Comparison of ENCODE assay signal across 8 cellular contexts in genomic region chr12:113359939-113360748, GRCh38. TPM values are rescaled to one million over a fixed set of nuclear protein-coding genes. Genes with fewer than 3 reads are reported as not detected.
A peak's percentile ranks its signal among the peaks of the same experiment; 100 is the strongest.
DNase-seq lines count a peak whose midpoint lies in the region; ATAC-seq and TF ChIP-seq lines count a peak whose summit lies in the region.

No MANE protein-coding gene starts in this region.

- ATAC-seq in naive thymus-derived CD8-positive, alpha-beta T cell = no peak
- no peak for ATAC-seq in GM18505 (IDR thresholded peaks at IDR 0.05; ENCODE audit: unreplicated experiment)
- ATAC-seq in GM18873 (IDR thresholded peaks at IDR 0.05; ENCODE audit: low FRiP score, unreplicated experiment) = no peak

- POLR2A ChIA-PET in naive thymus-derived CD8-positive, alpha-beta T cell (lab: Charles Lee) = no interaction called here

- peak overlapping the region; percentile 24; the same call in 1 of the 2 replicates for H3K27ac Mint-ChIP-seq in HFFc6
- peak overlapping the region; percentile 33 to 87 (median 80) for H3K27ac Mint-ChIP-seq in naive thymus-derived CD8-positive, alpha-beta T cell

- H3K4me1 Mint-ChIP-seq in HFFc6 (ENCODE audit: low read depth) = peaks cover 19% of the 10 kb centered on the region
- H3K4me1 Mint-ChIP-seq in naive thymus-derived CD8-positive, alpha-beta T cell = peaks cover 14 to 24% (median 23%) of the 10 kb centered on the region in 4 donors

- DNase-seq in AG10803 (ENCODE audit: low read depth) (peak; percentile 21), HFFc6 (peak; percentile 12), astrocyte of the spinal cord (ENCODE audit: low read depth, low spot score) (no peak), DMS 273 treated with DMSO at 0.1 percent for 48 hours (lab: John Stamatoyannopoulos, UW) (no peak), NCI-H2081 (lab: John Stamatoyannopoulos, UW) (no peak)
- no peak for DNase-seq in naive thymus-derived CD8-positive, alpha-beta T cell

- no peaks in the 10 kb centered on the region for H3K9me3 Mint-ChIP-seq in HFFc6
- no peaks in the 10 kb centered on the region for H3K9me3 Mint-ChIP-seq in naive thymus-derived CD8-positive, alpha-beta T cell

- in situ Hi-C loops in astrocyte of the spinal cord (cut with HindIII; ENCODE audit: low sequenced_read_pairs) = no loop called here

- no peaks in the 10 kb centered on the region for H3K27me3 Mint-ChIP-seq in HFFc6 (ENCODE audit: insufficient read depth)
- H3K27me3 Mint-ChIP-seq in naive thymus-derived CD8-positive, alpha-beta T cell = no peaks in the 10 kb centered on the region

- TF ChIP-seq CTCF in AG10803 (conservative IDR thresholded peaks at IDR 0.05; ENCODE audit: low read length) (peak; percentile 14; the same call in 1 of the 2 replicates), HFFc6 (IDR thresholded peaks at IDR 0.05) (peak; percentile 53; the same call in 1 of the 2 replicates), astrocyte of the spinal cord (IDR thresholded peaks at IDR 0.05; ENCODE audit: low read depth, low read length) (peak; percentile 22)

- no peaks in the 10 kb centered on the region; the same call in none of the 2 replicates for H3K36me3 Mint-ChIP-seq in HFFc6 (ENCODE audit: low read depth)
- H3K36me3 Mint-ChIP-seq in naive thymus-derived CD8-positive, alpha-beta T cell = peaks cover 0 to 12% (median 8%) of the 10 kb centered on the region in 3 donors

- TF ChIP-seq POLR2A in GM18505 (IDR thresholded peaks at IDR 0.05; ENCODE audit: borderline replicate concordance, extremely low read depth, insufficient read depth, insufficient read length) = no peak

- H3K4me3 ChIP-seq in AG10803 (ENCODE audit: low read length) (peak overlapping the region; percentile 88), astrocyte of the spinal cord (ENCODE audit: low read depth, low read length) (no peak overlapping the region)

- H3K4me3 Mint-ChIP-seq in HFFc6 = peak overlapping the region; percentile 94
- peak overlapping the region in 9 of 10 donors; percentile 67 to 87 (median 81) for H3K4me3 Mint-ChIP-seq in naive thymus-derived CD8-positive, alpha-beta T cell

RNA-seq across cellular contexts. Expression of gene PLBD2, which starts 1.8 kb away (rescaled TPM):
- total RNA-seq in HFFc6 (2021; fragmentation: NEBNext Ultra II Directional; extraction: Animal tissue kit (Norgen Biotek cat#: 25700)) = 10 to 100 TPM; 49.8 to 64.3 (median 54.6) TPM
- 10 to 100 TPM in 1 of 2 experiments, 1 to 10 TPM in 1; 9.7 to 13.1 TPM for total RNA-seq in naive thymus-derived CD8-positive, alpha-beta T cell
- 1 to 10 TPM; 5.1 to 9.4 (median 5.5) TPM for polyA plus RNA-seq in naive thymus-derived CD8-positive, alpha-beta T cell

RNA-seq across cellular contexts. Expression of gene SLC8B1, which starts 25.2 kb away (rescaled TPM):
- 1 to 10 TPM; 5.8 to 6.7 (median 6.3) TPM for total RNA-seq in HFFc6 (2021; fragmentation: NEBNext Ultra II Directional; extraction: Animal tissue kit (Norgen Biotek cat#: 25700))
- 100 to 1,000 TPM; 131 to 136 TPM for total RNA-seq in naive thymus-derived CD8-positive, alpha-beta T cell
- 10 to 100 TPM; 26.3 to 71.2 (median 53.0) TPM for polyA plus RNA-seq in naive thymus-derived CD8-positive, alpha-beta T cell

RNA-seq across cellular contexts. Expression of gene SDS, which starts 43.5 kb away (rescaled TPM):
- total RNA-seq in HFFc6 (2021; fragmentation: NEBNext Ultra II Directional; extraction: Animal tissue kit (Norgen Biotek cat#: 25700)) = not detected
- total RNA-seq in naive thymus-derived CD8-positive, alpha-beta T cell = not detected
- not detected for polyA plus RNA-seq in naive thymus-derived CD8-positive, alpha-beta T cell

Comparison
In these comparisons a context has a peak if more than half of its experiments do, and no peak if none do; other contexts are left out.
1. DNase-seq: peak in AG10803 (single experiment) and HFFc6 (single experiment); none in astrocyte of the spinal cord (single experiment), naive thymus-derived CD8-positive, alpha-beta T cell (0 of 10), DMS 273 treated with DMSO at 0.1 percent for 48 hours (single experiment) and NCI-H2081 (0 of 2).
2. RNA of gene SLC8B1, which starts 25.2 kb away (total RNA-seq): 131 to 136 TPM in naive thymus-derived CD8-positive, alpha-beta T cell; 5.8 to 6.7 TPM in HFFc6; every median in the first group is over 10 times any median in the second.
3. Peak in every context shown above with its lines, with median percentiles within 50 percentile points of each other: CTCF ChIP-seq.